10 cellular contexts compared by ENCODE assay signal in genomic region chr2:72919414-72920316, GRCh38. TPM values are rescaled to one million over a fixed set of nuclear protein-coding genes. Genes with fewer than 3 reads are reported as not detected.
DNase-seq lines count a peak whose midpoint lies in the region; ATAC-seq and TF ChIP-seq lines count a peak whose summit lies in the region.
"Had no signal": no experiment of that assay in that cellular context is flagged by ENCODE, and none has a peak within 500 bp of the region (broad histone marks: within the 10 kb centered on the region; RNA-seq: fewer than 3 reads in every experiment).

No MANE protein-coding gene starts in this region.

- no peak overlapping the region for H3K4me3 ChIP-seq in CD4-positive, alpha-beta memory T cell (ENCODE audit: low read length in 2 of 2)
- H3K4me3 ChIP-seq in HUES48 (ENCODE audit: low read depth, low read length) (peak overlapping the region; percentile 48), coronary artery (peak overlapping the region; percentile 62), neural cell (ENCODE audit: low read length) (peak overlapping the region; percentile 59)
- H3K4me3 ChIP-seq: mucosa of descending colon had no signal

- H3K4me1 Mint-ChIP-seq in CD4-positive, alpha-beta memory T cell = peaks cover 14 to 49% (median 34%) of the 10 kb centered on the region in 4 donors

- H3K9me3 ChIP-seq in CD4-positive, alpha-beta memory T cell (ENCODE audit: control insufficient read depth in 1 of 2, low read length in 2 of 2) = no peaks in the 10 kb centered on the region
- H3K9me3 ChIP-seq in HUES48 (ENCODE audit: control insufficient read depth, insufficient read depth, low read length) = no peaks in the 10 kb centered on the region
- no peaks in the 10 kb centered on the region for H3K9me3 ChIP-seq in neural cell (ENCODE audit: low read length)
- H3K9me3 ChIP-seq: mucosa of descending colon had no signal

- no peak for ATAC-seq in HG03342 (IDR thresholded peaks at IDR 0.05; ENCODE audit: unreplicated experiment)
- ATAC-seq: mucosa of descending colon had no signal

- H3K36me3 ChIP-seq in CD4-positive, alpha-beta memory T cell (ENCODE audit: insufficient read depth, low read length) = no peaks in the 10 kb centered on the region
- H3K36me3 ChIP-seq in HUES48 (ENCODE audit: control insufficient read depth, insufficient read depth, low read length) (no peaks in the 10 kb centered on the region), neural cell (ENCODE audit: insufficient read depth, low read length) (no peaks in the 10 kb centered on the region)

- H2AFZ ChIP-seq in neural cell (ENCODE audit: low read depth, low read length) = no peak overlapping the region

- H3K79me2 ChIP-seq in neural cell (replicated peaks; ENCODE audit: insufficient read depth, low read length) = peaks cover 23% of the 10 kb centered on the region

- H4K20me1 ChIP-seq in neural cell (ENCODE audit: insufficient read depth) = no peaks in the 10 kb centered on the region

- H3K9me3 Mint-ChIP-seq in CD4-positive, alpha-beta memory T cell = peaks cover 0 to 5% (median 0%) of the 10 kb centered on the region in 8 donors

- CTCF ChIA-PET in CD4-positive, alpha-beta memory T cell (lab: Charles Lee; ENCODE audit: partially characterized antibody) = no interaction called here

- TF ChIP-seq CTCF in coronary artery (IDR thresholded peaks at IDR 0.05) (no peak), neural cell (IDR thresholded peaks at IDR 0.05; ENCODE audit: poor library complexity, severe bottlenecking) (no peak)

- H3K27me3 Mint-ChIP-seq in CD4-positive, alpha-beta memory T cell = peaks cover 51 to 56% of the 10 kb centered on the region in 2 donors

- peak overlapping the region in 7 of 8 donors; percentile 40 to 80 (median 64) for H3K4me3 Mint-ChIP-seq in CD4-positive, alpha-beta memory T cell

- no peak overlapping the region for H3K4me2 ChIP-seq in neural cell (ENCODE audit: low read length)

- intact Hi-C loops in CD4-positive, alpha-beta memory T cell (cut with micrococcal nuclease) = no loop called here

- H3K9ac ChIP-seq in HUES48 (ENCODE audit: low read depth, low read length) = no peak overlapping the region
- H3K9ac ChIP-seq in neural cell (ENCODE audit: low read length) = peak overlapping the region; percentile 39

- H3K36me3 Mint-ChIP-seq in CD4-positive, alpha-beta memory T cell = peaks cover 0 to 3% of the 10 kb centered on the region in 2 donors

- H3F3A ChIP-seq in neural cell (ENCODE audit: insufficient read depth, low read length, poor library complexity, severe bottlenecking) = no peaks in the 10 kb centered on the region

- TF ChIP-seq EP300 in neural cell (conservative IDR thresholded peaks at IDR 0.05; ENCODE audit: poor library complexity, severe bottlenecking) = no peak

- POLR2A ChIA-PET in CD4-positive, alpha-beta memory T cell (lab: Charles Lee; ENCODE audit: partially characterized antibody) = no interaction called here

- TF ChIP-seq RAD21 in neural cell (conservative IDR thresholded peaks at IDR 0.05) = no peak

- peaks cover 44% of the 10 kb centered on the region for H3K4me1 ChIP-seq in CD4-positive, alpha-beta memory T cell (ENCODE audit: insufficient read depth, low read length)
- H3K4me1 ChIP-seq in HUES48 (ENCODE audit: control insufficient read depth, insufficient read depth, low read length) = peaks cover 36% of the 10 kb centered on the region

- peak overlapping the region in 1 of 7 donors; percentile 18 for H3K27ac Mint-ChIP-seq in CD4-positive, alpha-beta memory T cell

- no peaks in the 10 kb centered on the region for H3K9me2 ChIP-seq in neural cell (ENCODE audit: insufficient read depth, low read length)

- DNase-seq in CD4-positive, alpha-beta memory T cell = no peak
- DNase-seq in coronary artery (ENCODE audit: low spot score) (no peak), SW 1271 (lab: John Stamatoyannopoulos, UW) (no peak)
- no peak for DNase-seq in activated naive CD4-positive, alpha-beta T cell treated with Interleukin-2 at 50 U/mL for 16 hours
- DNase-seq in effector CD4-positive, alpha-beta T cell = no peak
- DNase-seq: activated CD4-positive, alpha-beta T cell treated with anti-CD3 and anti-CD28 coated beads, Interleukin-2, amount 50 U/mL, for 1 hour; mucosa of descending colon had no signal

- no peak overlapping the region for H3K27ac ChIP-seq in CD4-positive, alpha-beta memory T cell (ENCODE audit: low read depth, low read length)
- H3K27ac ChIP-seq in HUES48 (ENCODE audit: low read depth, low read length) (no peak overlapping the region), coronary artery (no peak overlapping the region), neural cell (ENCODE audit: low read length) (no peak overlapping the region)

- H3K27me3 ChIP-seq in CD4-positive, alpha-beta memory T cell (ENCODE audit: insufficient read depth, low read length) = peaks cover 72% of the 10 kb centered on the region
- H3K27me3 ChIP-seq in HUES48 (ENCODE audit: control insufficient read depth, insufficient read depth, low read length) = peaks cover 99% of the 10 kb centered on the region
- peaks cover 100% of the 10 kb centered on the region for H3K27me3 ChIP-seq in neural cell (ENCODE audit: insufficient read depth, low read depth, low read length)

TF ChIP-seq in neural cell, 6 proteins besides CTCF, POLR2A, EP300 and RAD21:
- TF ChIP-seq POLR2AphosphoS5 (IDR thresholded peaks at IDR 0.05) (peak; percentile 56), EZH2 (IDR thresholded peaks at IDR 0.05; ENCODE audit: borderline replicate concordance, insufficient read depth, low read length, poor library complexity, severe bottlenecking) (peak; percentile 81), REST (IDR thresholded peaks at IDR 0.05; ENCODE audit: borderline replicate concordance) (no peak)

RNA-seq across cellular contexts. Expression of gene EMX1, which starts 2.3 kb away (rescaled TPM):
- not detected for total RNA-seq in CD4-positive, alpha-beta memory T cell
- not detected for polyA plus RNA-seq in CD4-positive, alpha-beta memory T cell
- polyA plus RNA-seq in neural cell = 0.33 and 0.70 TPM in 2 replicates
- not detected in 2 replicates for polyA minus RNA-seq in neural cell

RNA-seq across cellular contexts. Expression of gene SPR, which starts 32.5 kb away (rescaled TPM):
- total RNA-seq in CD4-positive, alpha-beta memory T cell = not detected
- under 1 TPM in 1 of 2 donors, not detected in 1; 0.58 TPM for polyA plus RNA-seq in CD4-positive, alpha-beta memory T cell
- polyA plus RNA-seq in neural cell = 0.98 and 1.8 TPM in 2 replicates
- 0.49 and 0.81 TPM in 2 replicates for polyA minus RNA-seq in neural cell

Comparison
In these comparisons a context has a peak if more than half of its experiments do, and no peak if none do; other contexts are left out.
1. H3K4me3 ChIP-seq: peak in HUES48 (single experiment), coronary artery (single experiment) and neural cell (single experiment); none in CD4-positive, alpha-beta memory T cell (0 of 2).